1 cellular context compared by ENCODE assay signal in the genomic region with DNA sequence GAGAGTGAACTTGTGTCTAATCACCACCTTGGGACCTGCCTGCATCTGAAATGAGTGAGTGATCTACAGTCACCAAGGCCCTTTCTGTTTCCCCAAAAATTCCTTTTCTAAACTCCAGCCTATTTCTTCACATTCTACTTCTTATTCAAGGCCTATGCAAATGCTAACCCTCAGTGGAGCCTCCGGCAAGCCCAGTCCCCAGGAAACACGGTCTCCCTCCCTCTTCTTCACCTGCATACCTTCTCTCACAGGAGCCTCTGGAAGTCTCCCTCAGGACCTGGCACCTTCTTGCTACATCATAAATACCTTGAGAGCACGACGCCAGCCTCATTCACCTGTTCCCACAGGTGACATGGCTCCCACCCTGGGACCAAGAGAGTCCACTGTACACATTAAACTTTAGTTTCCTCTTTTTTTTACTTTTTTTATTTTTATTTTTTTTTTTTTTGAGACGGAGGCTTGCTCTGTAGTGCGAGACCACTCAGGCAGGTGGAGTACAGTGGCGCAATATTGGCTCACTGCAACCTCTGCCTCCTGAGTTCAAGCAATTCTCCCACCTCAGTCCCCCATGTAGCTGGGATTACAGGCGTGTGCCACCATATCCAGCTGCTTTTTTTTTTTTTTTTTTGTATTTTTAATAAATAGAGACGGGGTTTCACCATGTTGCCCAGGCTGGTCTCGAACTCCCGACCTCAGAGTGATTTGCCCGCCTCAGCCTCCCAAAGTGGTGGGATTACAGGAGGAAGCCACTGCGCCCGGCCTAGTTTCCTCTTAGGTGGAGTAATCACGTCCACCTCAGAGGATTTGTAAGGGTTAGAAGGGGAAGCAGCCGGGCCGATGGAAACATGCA.
TF ChIP-seq lines count a peak whose summit lies in the region.

No MANE protein-coding gene starts in this region.

TF ChIP-seq in GM23338, 12 proteins besides CTCF, POLR2A, EP300 and RAD21 (continued from another document):
- TF ChIP-seq, protein P1, sequence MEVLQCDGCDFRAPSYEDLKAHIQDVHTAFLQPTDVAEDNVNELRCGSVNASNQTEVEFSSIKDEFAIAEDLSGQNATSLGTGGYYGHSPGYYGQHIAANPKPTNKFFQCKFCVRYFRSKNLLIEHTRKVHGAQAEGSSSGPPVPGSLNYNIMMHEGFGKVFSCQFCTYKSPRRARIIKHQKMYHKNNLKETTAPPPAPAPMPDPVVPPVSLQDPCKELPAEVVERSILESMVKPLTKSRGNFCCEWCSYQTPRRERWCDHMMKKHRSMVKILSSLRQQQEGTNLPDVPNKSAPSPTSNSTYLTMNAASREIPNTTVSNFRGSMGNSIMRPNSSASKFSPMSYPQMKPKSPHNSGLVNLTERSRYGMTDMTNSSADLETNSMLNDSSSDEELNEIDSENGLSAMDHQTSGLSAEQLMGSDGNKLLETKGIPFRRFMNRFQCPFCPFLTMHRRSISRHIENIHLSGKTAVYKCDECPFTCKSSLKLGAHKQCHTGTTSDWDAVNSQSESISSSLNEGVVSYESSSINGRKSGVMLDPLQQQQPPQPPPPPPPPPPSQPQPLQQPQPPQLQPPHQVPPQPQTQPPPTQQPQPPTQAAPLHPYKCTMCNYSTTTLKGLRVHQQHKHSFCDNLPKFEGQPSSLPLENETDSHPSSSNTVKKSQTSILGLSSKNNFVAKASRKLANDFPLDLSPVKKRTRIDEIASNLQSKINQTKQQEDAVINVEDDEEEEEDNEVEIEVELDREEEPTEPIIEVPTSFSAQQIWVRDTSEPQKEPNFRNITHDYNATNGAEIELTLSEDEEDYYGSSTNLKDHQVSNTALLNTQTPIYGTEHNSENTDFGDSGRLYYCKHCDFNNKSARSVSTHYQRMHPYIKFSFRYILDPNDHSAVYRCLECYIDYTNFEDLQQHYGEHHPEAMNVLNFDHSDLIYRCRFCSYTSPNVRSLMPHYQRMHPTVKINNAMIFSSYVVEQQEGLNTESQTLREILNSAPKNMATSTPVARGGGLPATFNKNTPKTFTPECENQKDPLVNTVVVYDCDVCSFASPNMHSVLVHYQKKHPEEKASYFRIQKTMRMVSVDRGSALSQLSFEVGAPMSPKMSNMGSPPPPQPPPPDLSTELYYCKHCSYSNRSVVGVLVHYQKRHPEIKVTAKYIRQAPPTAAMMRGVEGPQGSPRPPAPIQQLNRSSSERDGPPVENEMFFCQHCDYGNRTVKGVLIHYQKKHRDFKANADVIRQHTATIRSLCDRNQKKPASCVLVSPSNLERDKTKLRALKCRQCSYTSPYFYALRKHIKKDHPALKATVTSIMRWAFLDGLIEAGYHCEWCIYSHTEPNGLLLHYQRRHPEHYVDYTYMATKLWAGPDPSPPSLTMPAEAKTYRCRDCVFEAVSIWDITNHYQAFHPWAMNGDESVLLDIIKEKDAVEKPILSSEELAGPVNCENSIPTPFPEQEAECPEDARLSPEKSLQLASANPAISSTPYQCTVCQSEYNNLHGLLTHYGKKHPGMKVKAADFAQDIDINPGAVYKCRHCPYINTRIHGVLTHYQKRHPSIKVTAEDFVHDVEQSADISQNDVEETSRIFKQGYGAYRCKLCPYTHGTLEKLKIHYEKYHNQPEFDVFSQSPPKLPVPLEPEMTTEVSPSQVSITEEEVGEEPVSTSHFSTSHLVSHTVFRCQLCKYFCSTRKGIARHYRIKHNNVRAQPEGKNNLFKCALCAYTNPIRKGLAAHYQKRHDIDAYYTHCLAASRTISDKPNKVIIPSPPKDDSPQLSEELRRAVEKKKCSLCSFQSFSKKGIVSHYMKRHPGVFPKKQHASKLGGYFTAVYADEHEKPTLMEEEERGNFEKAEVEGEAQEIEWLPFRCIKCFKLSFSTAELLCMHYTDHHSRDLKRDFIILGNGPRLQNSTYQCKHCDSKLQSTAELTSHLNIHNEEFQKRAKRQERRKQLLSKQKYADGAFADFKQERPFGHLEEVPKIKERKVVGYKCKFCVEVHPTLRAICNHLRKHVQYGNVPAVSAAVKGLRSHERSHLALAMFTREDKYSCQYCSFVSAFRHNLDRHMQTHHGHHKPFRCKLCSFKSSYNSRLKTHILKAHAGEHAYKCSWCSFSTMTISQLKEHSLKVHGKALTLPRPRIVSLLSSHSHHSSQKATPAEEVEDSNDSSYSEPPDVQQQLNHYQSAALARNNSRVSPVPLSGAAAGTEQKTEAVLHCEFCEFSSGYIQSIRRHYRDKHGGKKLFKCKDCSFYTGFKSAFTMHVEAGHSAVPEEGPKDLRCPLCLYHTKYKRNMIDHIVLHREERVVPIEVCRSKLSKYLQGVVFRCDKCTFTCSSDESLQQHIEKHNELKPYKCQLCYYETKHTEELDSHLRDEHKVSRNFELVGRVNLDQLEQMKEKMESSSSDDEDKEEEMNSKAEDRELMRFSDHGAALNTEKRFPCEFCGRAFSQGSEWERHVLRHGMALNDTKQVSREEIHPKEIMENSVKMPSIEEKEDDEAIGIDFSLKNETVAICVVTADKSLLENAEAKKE (CRISPR knock-in tag; IDR thresholded peaks at IDR 0.05), result no peak
- TF ChIP-seq EZH2 (IDR thresholded peaks at IDR 0.05; ENCODE audit: low read depth, unreplicated experiment) (no peak), NANOG (IDR thresholded peaks at IDR 0.05; ENCODE audit: borderline replicate concordance) (no peak), POLR2AphosphoS5 (IDR thresholded peaks at IDR 0.05; ENCODE audit: low read depth) (no peak), EZH2phosphoT487 (IDR thresholded peaks at IDR 0.05; ENCODE audit: unreplicated experiment) (no peak), STAT1 (IDR thresholded peaks at IDR 0.05; ENCODE audit: unreplicated experiment) (no peak), ZNF114 (CRISPR knock-in tag; IDR thresholded peaks at IDR 0.05) (no peak), JUNB (IDR thresholded peaks at IDR 0.05; ENCODE audit: unreplicated experiment) (no peak), CREB1 (CRISPR knock-in tag; IDR thresholded peaks at IDR 0.05; ENCODE audit: low read depth) (no peak)
- TF ChIP-seq, protein P2, sequence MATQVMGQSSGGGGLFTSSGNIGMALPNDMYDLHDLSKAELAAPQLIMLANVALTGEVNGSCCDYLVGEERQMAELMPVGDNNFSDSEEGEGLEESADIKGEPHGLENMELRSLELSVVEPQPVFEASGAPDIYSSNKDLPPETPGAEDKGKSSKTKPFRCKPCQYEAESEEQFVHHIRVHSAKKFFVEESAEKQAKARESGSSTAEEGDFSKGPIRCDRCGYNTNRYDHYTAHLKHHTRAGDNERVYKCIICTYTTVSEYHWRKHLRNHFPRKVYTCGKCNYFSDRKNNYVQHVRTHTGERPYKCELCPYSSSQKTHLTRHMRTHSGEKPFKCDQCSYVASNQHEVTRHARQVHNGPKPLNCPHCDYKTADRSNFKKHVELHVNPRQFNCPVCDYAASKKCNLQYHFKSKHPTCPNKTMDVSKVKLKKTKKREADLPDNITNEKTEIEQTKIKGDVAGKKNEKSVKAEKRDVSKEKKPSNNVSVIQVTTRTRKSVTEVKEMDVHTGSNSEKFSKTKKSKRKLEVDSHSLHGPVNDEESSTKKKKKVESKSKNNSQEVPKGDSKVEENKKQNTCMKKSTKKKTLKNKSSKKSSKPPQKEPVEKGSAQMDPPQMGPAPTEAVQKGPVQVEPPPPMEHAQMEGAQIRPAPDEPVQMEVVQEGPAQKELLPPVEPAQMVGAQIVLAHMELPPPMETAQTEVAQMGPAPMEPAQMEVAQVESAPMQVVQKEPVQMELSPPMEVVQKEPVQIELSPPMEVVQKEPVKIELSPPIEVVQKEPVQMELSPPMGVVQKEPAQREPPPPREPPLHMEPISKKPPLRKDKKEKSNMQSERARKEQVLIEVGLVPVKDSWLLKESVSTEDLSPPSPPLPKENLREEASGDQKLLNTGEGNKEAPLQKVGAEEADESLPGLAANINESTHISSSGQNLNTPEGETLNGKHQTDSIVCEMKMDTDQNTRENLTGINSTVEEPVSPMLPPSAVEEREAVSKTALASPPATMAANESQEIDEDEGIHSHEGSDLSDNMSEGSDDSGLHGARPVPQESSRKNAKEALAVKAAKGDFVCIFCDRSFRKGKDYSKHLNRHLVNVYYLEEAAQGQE (IDR thresholded peaks at IDR 0.05; ENCODE audit: unreplicated experiment), result no peak
